ENCODE assay signal across 18 cellular contexts in genomic region chr7:72281325-72281724, GRCh38.
DNase-seq lines count a peak whose midpoint lies in the region; ATAC-seq, FAIRE-seq and TF ChIP-seq lines count a peak whose summit lies in the region.
"Had no signal": no experiment of that assay in that cellular context is flagged by ENCODE, and none has a peak within 500 bp of the region (broad histone marks: within the 10 kb centered on the region; RNA-seq: fewer than 3 reads in every experiment).

No MANE protein-coding gene starts in this region.

- no peak overlapping the region for H3K27ac ChIP-seq in caudate nucleus (ENCODE audit: low read depth, low read length)
- H3K27ac ChIP-seq: 22Rv1, A549, C4-2B had no signal

- no peak for TF ChIP-seq CTCF in D721Med (IDR thresholded peaks at IDR 0.05; ENCODE audit: insufficient read depth, missing control alignments)

- H3K4me3 ChIP-seq in Jurkat, Clone E6-1 (ENCODE audit: low read length): no peak overlapping the region
- H3K4me3 ChIP-seq: A549 had no signal

- ATAC-seq in HG03196 (IDR thresholded peaks at IDR 0.05; ENCODE audit: unreplicated experiment): no peak
- no peak for ATAC-seq in HG02885 (IDR thresholded peaks at IDR 0.05; ENCODE audit: poor library complexity, unreplicated experiment)
- ATAC-seq: A549, HCT116 had no signal

- peak; percentile 76 for FAIRE-seq in D721Med (lab: Jason Lieb, UNC)
- FAIRE-seq: A549 had no signal

- DNase-seq in D721Med (ENCODE audit: insufficient read length, low spot score) (no peak), NCI-H2171 treated with DMSO at 0.1 percent for 48 hours (lab: John Stamatoyannopoulos, UW) (peak; percentile 90), NCI-H82 (lab: John Stamatoyannopoulos, UW) (peak; percentile 97), caudate nucleus (lab: John Stamatoyannopoulos, UW) (no peak)
- peak; percentile 17 for DNase-seq in Jurkat, Clone E6-1 (ENCODE audit: low read depth, low spot score)
- DNase-seq in activated CD4-positive, alpha-beta T cell treated with anti-CD3 and anti-CD28 coated beads, Interleukin-2, amount 50 U/mL, for 48 hours: no peak
- DNase-seq: AML-193; CD4-positive, alpha-beta T cell; GDM1; GOT3; H7; HFFc6 had no signal

Comparison
In these comparisons a context has a peak if more than half of its experiments do, and no peak if none do; other contexts are left out.
1. DNase-seq: peak in Jurkat, Clone E6-1 (single experiment), NCI-H2171 treated with DMSO at 0.1 percent for 48 hours (single experiment) and NCI-H82 (single experiment); none in D721Med (single experiment), caudate nucleus (0 of 61) and activated CD4-positive, alpha-beta T cell treated with anti-CD3 and anti-CD28 coated beads, Interleukin-2, amount 50 U/mL, for 48 hours (0 of 2).